In the genomic region with DNA sequence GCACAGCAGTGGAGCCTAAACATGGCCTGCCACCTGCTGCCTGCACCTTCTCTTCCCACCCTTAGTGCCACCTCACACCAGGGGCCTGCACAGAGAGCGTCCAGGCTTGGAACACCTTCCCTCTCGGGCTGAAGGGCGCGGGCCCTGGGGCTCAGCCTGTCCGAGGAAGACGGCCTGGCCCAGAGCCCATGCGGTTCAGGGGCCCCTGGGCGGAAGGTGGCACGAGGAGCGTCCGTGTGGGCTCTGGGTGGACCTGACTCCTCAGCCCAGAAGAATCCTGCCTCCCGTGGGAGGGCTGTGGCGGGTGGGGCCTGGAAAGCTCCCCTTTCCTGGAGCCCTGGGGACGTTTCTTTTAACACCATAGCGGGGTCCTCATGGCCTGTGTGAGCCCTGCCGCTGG, we compare ENCODE assay signal across 18 cellular contexts. TPM values are rescaled to one million over a fixed set of nuclear protein-coding genes. Genes with fewer than 3 reads are reported as not detected.
DNase-seq lines count a peak whose midpoint lies in the region; ATAC-seq and TF ChIP-seq lines count a peak whose summit lies in the region.
"Had no signal": no experiment of that assay in that cellular context is flagged by ENCODE, and none has a peak within 500 bp of the region (broad histone marks: within the 10 kb centered on the region; RNA-seq: fewer than 3 reads in every experiment).

No MANE protein-coding gene starts in this region.

- no peak overlapping the region for H3K4me3 ChIP-seq in right cardiac atrium (ENCODE audit: low read length)
- H3K4me3 ChIP-seq in right atrium auricular region, result no peak overlapping the region
- no peak overlapping the region for H3K4me3 ChIP-seq in lower lobe of right lung
- H3K4me3 ChIP-seq: A549; BLaER1 treated with 17β-estradiol and CSF1 and Interleukin-3, amounts not matched to agents 10 nM and 100 nM had no signal

- no peak overlapping the region for H3K27ac ChIP-seq in right cardiac atrium (ENCODE audit: low read length)
- no peak overlapping the region for H3K27ac ChIP-seq in right atrium auricular region
- no peak overlapping the region for H3K27ac ChIP-seq in lower lobe of right lung
- H3K27ac ChIP-seq: A549; BLaER1 treated with 17β-estradiol and CSF1 and Interleukin-3, amounts not matched to agents 10 nM and 100 nM; C4-2B had no signal

- intact Hi-C loops in right cardiac atrium (cut with DNase I), result no loop called here
- intact Hi-C loops in lower lobe of right lung (cut with DNase I), result no loop called here

- H3K36me3 Mint-ChIP-seq in stimulated activated effector memory CD8-positive, alpha-beta T cell treated with anti-CD3 and anti-CD28 coated beads, Interleukin-12 subunit alpha, Interleukin-12 subunit beta, amount 100 ng/mL, for 72 hours, result peaks cover 30% of the 10 kb centered on the region

- ATAC-seq in right cardiac atrium, result peak; percentile 21 to 22
- ATAC-seq in lower lobe of right lung, result no peak
- no peak for ATAC-seq in stimulated activated effector memory CD8-positive, alpha-beta T cell treated with anti-CD3 and anti-CD28 coated beads, Interleukin-12 subunit alpha, Interleukin-12 subunit beta, amount 100 ng/mL, for 72 hours
- ATAC-seq in GM21619 (IDR thresholded peaks at IDR 0.05; ENCODE audit: unreplicated experiment), result no peak
- ATAC-seq: A549; CD8-positive, alpha-beta T cell had no signal

- no peaks in the 10 kb centered on the region for H3K9me3 ChIP-seq in right cardiac atrium (ENCODE audit: control insufficient read depth, low read length)
- H3K9me3 ChIP-seq in right atrium auricular region, result peaks cover 5 to 13% of the 10 kb centered on the region in 2 donors
- H3K9me3 ChIP-seq in lower lobe of right lung, result peaks cover 9% of the 10 kb centered on the region
- H3K9me3 ChIP-seq: Caco-2 had no signal

- WGBS in right cardiac atrium, result 89% methylated on average over 16 of the region's 16 CpGs

- H3K4me3 Mint-ChIP-seq in stimulated activated effector memory CD8-positive, alpha-beta T cell treated with anti-CD3 and anti-CD28 coated beads, Interleukin-12 subunit alpha, Interleukin-12 subunit beta, amount 100 ng/mL, for 72 hours, result no peak overlapping the region
- H3K4me3 Mint-ChIP-seq: B cell; CD4-positive, alpha-beta T cell; CD8-positive, alpha-beta T cell had no signal

- DNase-seq in right cardiac atrium (no peak), right atrium auricular region (ENCODE audit: low spot score) (no peak), lower lobe of right lung (peak; percentile 35), 8988T (no peak), NCI-H1048 (lab: John Stamatoyannopoulos, UW) (no peak)
- DNase-seq in stimulated activated effector memory CD8-positive, alpha-beta T cell treated with anti-CD3 and anti-CD28 coated beads, Interleukin-12 subunit alpha, Interleukin-12 subunit beta, amount 100 ng/mL, for 72 hours (ENCODE audit: low spot score in 2 of 2), result no peak
- DNase-seq: AML-193; Caco-2; Calu3; CD4-positive, alpha-beta T cell; CD8-positive, alpha-beta T cell; DMS79 treated with DMSO at 0.1 percent for 48 hours; GF-D8 had no signal

- peaks cover 6% of the 10 kb centered on the region for H3K4me1 Mint-ChIP-seq in stimulated activated effector memory CD8-positive, alpha-beta T cell treated with anti-CD3 and anti-CD28 coated beads, Interleukin-12 subunit alpha, Interleukin-12 subunit beta, amount 100 ng/mL, for 72 hours
- H3K4me1 Mint-ChIP-seq: B cell had no signal

- H3K4me1 ChIP-seq in right cardiac atrium (ENCODE audit: control insufficient read depth, insufficient read depth, low read length) (no peaks in the 10 kb centered on the region), right atrium auricular region (no peaks in the 10 kb centered on the region), lower lobe of right lung (no peaks in the 10 kb centered on the region)
- H3K4me1 ChIP-seq: A549, Caco-2 had no signal

- H3K27me3 ChIP-seq in right cardiac atrium (ENCODE audit: control insufficient read depth, insufficient read depth) (no peaks in the 10 kb centered on the region), right atrium auricular region (no peaks in the 10 kb centered on the region), lower lobe of right lung (ENCODE audit: low read depth) (no peaks in the 10 kb centered on the region)
- H3K27me3 ChIP-seq: BLaER1 treated with 17β-estradiol and CSF1 and Interleukin-3, amounts not matched to agents 10 nM and 100 nM had no signal

- peak overlapping the region; percentile 37 for H3K27ac Mint-ChIP-seq in stimulated activated effector memory CD8-positive, alpha-beta T cell treated with anti-CD3 and anti-CD28 coated beads, Interleukin-12 subunit alpha, Interleukin-12 subunit beta, amount 100 ng/mL, for 72 hours
- H3K27ac Mint-ChIP-seq: B cell; CD4-positive, alpha-beta T cell had no signal

- no peaks in the 10 kb centered on the region for H3K9me3 Mint-ChIP-seq in stimulated activated effector memory CD8-positive, alpha-beta T cell treated with anti-CD3 and anti-CD28 coated beads, Interleukin-12 subunit alpha, Interleukin-12 subunit beta, amount 100 ng/mL, for 72 hours
- H3K9me3 Mint-ChIP-seq: CD4-positive, alpha-beta T cell; CD8-positive, alpha-beta T cell had no signal

- TF ChIP-seq CTCF in right atrium auricular region (IDR thresholded peaks at IDR 0.05), result no peak
- no peak for TF ChIP-seq CTCF in lower lobe of right lung (IDR thresholded peaks at IDR 0.05)

- H3K36me3 ChIP-seq in right atrium auricular region, result peaks cover 69% of the 10 kb centered on the region
- H3K36me3 ChIP-seq in lower lobe of right lung, result peaks cover 55% of the 10 kb centered on the region

RNA-seq across cellular contexts. Expression of gene DFFB, which starts 19.4 kb away (rescaled TPM):
- total RNA-seq in right cardiac atrium, result 1 to 10 TPM; 2.9 to 6.1 (median 4.5) TPM
- 2.6 TPM for polyA plus RNA-seq in right cardiac atrium
- total RNA-seq in right atrium auricular region, result 1 to 10 TPM; 3.2 to 5.3 TPM
- total RNA-seq in lower lobe of right lung, result 10.6 TPM

RNA-seq across cellular contexts. Expression of gene CEP104, which starts 19.7 kb away (rescaled TPM):
- total RNA-seq in right cardiac atrium (10 to 100 TPM; 33.2 to 41.2 (median 35.0) TPM), right atrium auricular region (10 to 100 TPM; 21.7 to 25.9 TPM), lower lobe of right lung (53.9 TPM)
- 8.7 TPM for polyA plus RNA-seq in right cardiac atrium

RNA-seq across cellular contexts. Expression of gene C1orf174, which starts 23.4 kb away (rescaled TPM):
- 10 to 100 TPM; 11.3 to 15.1 (median 13.2) TPM for total RNA-seq in right cardiac atrium
- polyA plus RNA-seq in right cardiac atrium, result 11.6 TPM
- total RNA-seq in right atrium auricular region, result 10 to 100 TPM in 1 of 2 donors, 1 to 10 TPM in 1; 9.1 to 18.8 TPM
- total RNA-seq in lower lobe of right lung, result 19.8 TPM

Comparison
In these comparisons a context has a peak if more than half of its experiments do, and no peak if none do; other contexts are left out.
1. ATAC-seq: peak in right cardiac atrium (2 of 2); none in lower lobe of right lung (0 of 2), stimulated activated effector memory CD8-positive, alpha-beta T cell treated with anti-CD3 and anti-CD28 coated beads, Interleukin-12 subunit alpha, Interleukin-12 subunit beta, amount 100 ng/mL, for 72 hours (single experiment) and GM21619 (single experiment).